ENCODE assay signal across 35 cellular contexts in genomic region chrX:132153166-132153565, GRCh38. TPM values are rescaled to one million over a fixed set of nuclear protein-coding genes. Genes with fewer than 3 reads are reported as not detected.
"Had no signal": no experiment of that assay in that cellular context is flagged by ENCODE, and none has a peak within 500 bp of the region (broad histone marks: within the 10 kb centered on the region; RNA-seq: fewer than 3 reads in every experiment).

No MANE protein-coding gene starts in this region.

- H2AFZ ChIP-seq: PC-9 had no signal

- H3K4me1 ChIP-seq: SJCRH30 had no signal

- H3K9me3 ChIP-seq: MG63, SJCRH30 had no signal

- H3K27ac ChIP-seq: PC-9, RWPE1, SJCRH30, SK-N-MC had no signal

- H3K4me2 ChIP-seq: PC-9 had no signal

- DNase-seq: MG63, NCI-H1048, NCI-H1092 treated with DMSO at 0.1 percent for 48 hours, NCI-H1105 treated with DMSO at 0.1 percent for 48 hours, NCI-H1417, NCI-H1436, NCI-H146, NCI-H1694, NCI-H187, NCI-H1930, NCI-H2029 treated with DMSO at 0.1 percent for 48 hours, NCI-H2081 treated with DMSO at 0.1 percent for 48 hours, NCI-H2107, NCI-H2171, NCI-H226, NCI-H446 treated with DMSO at 0.1 percent for 48 hours, NCI-H510A, NCI-H524, NCI-H526, NCI-H69, NCI-H748 treated with DMSO at 0.1 percent for 48 hours, NCI-H82, PC-9, SHP77, SIG-M5, SJCRH30, T-cell had no signal

- H3K27me3 ChIP-seq: MG63, SJCRH30 had no signal

- H3K4me3 ChIP-seq: MG63, PC-9, SJCRH30, SK-N-MC had no signal

- H3K36me3 ChIP-seq: MG63, SJCRH30 had no signal

- ATAC-seq: Panc1, Right ventricle myocardium inferior, SK-N-SH treated with all-trans-retinoic acid at 6 μM for 48 hours, T-cell had no signal

RNA-seq across cellular contexts. Expression of gene FRMD7, which starts 25.3 kb away (rescaled TPM):
- total RNA-seq: OCI-LY7; PC-9; Right ventricle myocardium inferior; RPMI7951; SJCRH30; T-cell; T-helper 1 cell treated with Interleukin-12 subunit alpha and Interleukin-12 subunit beta and Interleukin-4 antibody, amounts not matched to agents 30 ng/mL and 1 ng/mL, for 36 hours had no signal
